Comparison of ENCODE assay signal across 8 cellular contexts in the genomic region with DNA sequence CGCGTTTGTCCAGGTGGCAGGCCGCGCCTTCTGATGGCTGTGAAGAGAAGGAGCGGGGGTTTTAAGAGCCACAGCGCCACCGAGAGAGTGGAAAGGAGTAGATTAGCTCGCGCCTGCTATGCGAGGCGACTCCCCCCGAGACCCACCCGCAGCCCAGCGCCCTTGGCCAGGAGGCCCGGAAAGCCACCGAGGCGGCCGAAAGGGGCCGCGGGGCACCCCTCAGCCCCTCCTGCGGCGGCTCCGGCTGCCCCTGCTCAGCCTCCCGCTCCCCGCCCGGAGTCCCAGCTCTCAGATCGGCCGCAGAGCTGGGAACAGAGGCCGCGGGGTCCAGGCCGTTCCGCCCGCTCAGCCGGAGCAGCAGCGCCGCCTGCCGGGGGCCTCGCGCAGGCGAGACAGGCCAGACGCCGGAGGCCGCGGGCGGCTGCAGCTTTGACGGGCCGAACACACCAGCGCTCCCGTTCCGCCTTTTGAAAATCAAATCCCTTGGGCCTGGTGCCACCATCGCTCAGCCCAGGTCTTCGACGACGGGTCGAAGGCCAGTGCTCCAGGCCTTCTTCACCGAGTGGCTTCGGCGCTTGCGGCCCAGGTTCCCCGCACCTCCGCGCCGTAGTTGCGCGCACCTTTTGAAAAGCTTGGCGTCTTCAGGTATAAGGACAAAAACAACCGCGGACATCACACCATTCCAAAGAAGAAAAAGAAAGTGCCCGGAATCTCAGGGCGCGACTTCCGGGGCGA. TPM values are rescaled to one million over a fixed set of nuclear protein-coding genes. Genes with fewer than 3 reads are reported as not detected.
A peak's percentile ranks its signal among the peaks of the same experiment; 100 is the strongest.
DNase-seq lines count a peak whose midpoint lies in the region; ATAC-seq, FAIRE-seq and TF ChIP-seq lines count a peak whose summit lies in the region.

No MANE protein-coding gene starts in this region.

- H3K36me3 Mint-ChIP-seq in CD4-positive, alpha-beta T cell (ENCODE audit: low read depth) = no peaks in the 10 kb centered on the region

- peaks cover 18% of the 10 kb centered on the region for H3K4me1 Mint-ChIP-seq in CD4-positive, alpha-beta T cell (ENCODE audit: low read depth)

- H3K4me3 Mint-ChIP-seq in CD4-positive, alpha-beta T cell = peak overlapping the region; percentile 51

- H3K79me2 ChIP-seq in OCI-LY7 (ENCODE audit: insufficient read depth, low read depth, low read length) = no peaks in the 10 kb centered on the region

- TF ChIP-seq CTCF in CD4-positive, alpha-beta T cell (IDR thresholded peaks at IDR 0.05) = peak; percentile 50
- TF ChIP-seq CTCF in OCI-LY7 (conservative IDR thresholded peaks at IDR 0.05; ENCODE audit: low read length) = peak; percentile 53
- TF ChIP-seq CTCF in omental fat pad (IDR thresholded peaks at IDR 0.05) = peak in 1 of 3 donors; percentile 73
- TF ChIP-seq CTCF in tibial nerve (IDR thresholded peaks at IDR 0.05) = peak; percentile 71 to 87 (median 82)

- POLR2A ChIA-PET in CD4-positive, alpha-beta T cell (lab: Charles Lee) = interaction anchor here (0.5 kb wide), 1 partner anchor 185 kb away, joined by 3 read pairs; a partner anchor contains a TSS
- POLR2A ChIA-PET in OCI-LY7 (lab: Charles Lee) = interaction anchor here (0.9 to 1.5 kb wide), 2 partner anchors 9 to 25 kb away, joined by 3 read pairs; no protein-coding TSS in a partner anchor

- H3K4me3 ChIP-seq in OCI-LY7 (ENCODE audit: low read depth, low read length, poor library complexity, severe bottlenecking) (no peak overlapping the region), tibial nerve (peak overlapping the region; percentile 7 to 57 (median 48))

- no peaks in the 10 kb centered on the region for H3K9me3 ChIP-seq in CD4-positive, alpha-beta T cell (ENCODE audit: control insufficient read depth, low read length)
- H3K9me3 ChIP-seq in OCI-LY7 (ENCODE audit: low read length) = no peaks in the 10 kb centered on the region
- H3K9me3 ChIP-seq in tibial nerve = peaks cover 0 to 4% (median 0%) of the 10 kb centered on the region in 4 donors

- H3K9me3 Mint-ChIP-seq in CD4-positive, alpha-beta T cell = no peaks in the 10 kb centered on the region

- H2AFZ ChIP-seq in OCI-LY7 (ENCODE audit: low read length) = no peak overlapping the region

- no peak overlapping the region for H3K27ac Mint-ChIP-seq in CD4-positive, alpha-beta T cell

- no peaks in the 10 kb centered on the region for H3K36me3 ChIP-seq in OCI-LY7 (ENCODE audit: insufficient read depth, low read length)
- no peaks in the 10 kb centered on the region for H3K36me3 ChIP-seq in tibial nerve

- peaks cover 79% of the 10 kb centered on the region for H3K27me3 ChIP-seq in CD4-positive, alpha-beta T cell (ENCODE audit: control insufficient read depth, insufficient read depth, low read length)
- H3K27me3 ChIP-seq in tibial nerve = peaks cover 0 to 84% of the 10 kb centered on the region in 2 donors

- intact Hi-C loops in CD4-positive, alpha-beta T cell (cut with DNase I, micrococcal nuclease) = no loop called here
- intact Hi-C loops in OCI-LY7 (cut with micrococcal nuclease; ENCODE audit: unreplicated experiment) = no loop called here

- peak; percentile 71 for ATAC-seq in CD4-positive, alpha-beta T cell (ENCODE audit: poor library complexity)
- peak; percentile 90 for ATAC-seq in GM19351 (IDR thresholded peaks at IDR 0.05; ENCODE audit: unreplicated experiment)
- peak; percentile 81 for ATAC-seq in HG03565 (IDR thresholded peaks at IDR 0.05; ENCODE audit: unreplicated experiment)
- ATAC-seq in omental fat pad (ENCODE audit: low FRiP score) = peak; percentile 84

- H4K20me1 ChIP-seq in OCI-LY7 (ENCODE audit: insufficient read depth, low read length) = no peaks in the 10 kb centered on the region

- H3K4me2 ChIP-seq in OCI-LY7 (ENCODE audit: low read length) = no peak overlapping the region

- no peak for TF ChIP-seq POLR2A in tibial nerve (IDR thresholded peaks at IDR 0.05)

- no peak overlapping the region for H3K27ac ChIP-seq in CD4-positive, alpha-beta T cell (ENCODE audit: low read depth, low read length)
- H3K27ac ChIP-seq in OCI-LY7 (ENCODE audit: low read depth, low read length, poor library complexity, severe bottlenecking) = no peak overlapping the region
- H3K27ac ChIP-seq in tibial nerve = peak overlapping the region in 2 of 4 donors; percentile 47 to 74

- peak; percentile 10 to 69 (median 40) for DNase-seq in CD4-positive, alpha-beta T cell
- DNase-seq in OCI-LY7 (ENCODE audit: low spot score) (no peak), frontal cortex (ENCODE audit: low spot score in 2 of 2) (peak; percentile 73 to 79), omental fat pad (ENCODE audit: low spot score) (no peak), tibial nerve (ENCODE audit: low spot score in 2 of 2) (peak; percentile 43 to 48)
- DNase-seq in activated T-helper 9 cell treated with anti-CD3 and anti-CD28 coated beads, Interleukin-2, amount 50 U/mL, for 16 hours (ENCODE audit: low read depth) = peak; percentile 25

- H3K27me3 Mint-ChIP-seq in CD4-positive, alpha-beta T cell = peaks cover 78% of the 10 kb centered on the region

- no peak for TF ChIP-seq EP300 in tibial nerve (IDR thresholded peaks at IDR 0.05)

- CTCF ChIA-PET in CD4-positive, alpha-beta T cell (lab: Charles Lee) = interaction anchor here (0.6 to 1.2 kb wide), 6 partner anchors 123 to 1592 kb away, joined by 3 to 4 read pairs (median 3); no protein-coding TSS in a partner anchor
- CTCF ChIA-PET in OCI-LY7 (lab: Charles Lee; ENCODE audit: unreplicated experiment) = no interaction called here

- no peaks in the 10 kb centered on the region for H3K9me2 ChIP-seq in OCI-LY7 (ENCODE audit: insufficient read depth, low read length)

- WGBS in tibial nerve, 2 donors = 3 to 4% methylated on average over 39 to 52 of the region's 73 CpGs

- FAIRE-seq in frontal cortex (lab: Jason Lieb, UNC) = no peak

- H3K4me1 ChIP-seq in OCI-LY7 (ENCODE audit: insufficient read depth, low read length, poor library complexity, severe bottlenecking) = no peaks in the 10 kb centered on the region
- peaks cover 0 to 19% (median 11%) of the 10 kb centered on the region in 4 donors for H3K4me1 ChIP-seq in tibial nerve

- BruUV-seq in OCI-LY7 (replicated peaks; lab: Mats Ljungman, UMichigan) = no TSS peak

RNA-seq across cellular contexts. Expression of a gene that starts 15.3 kb away (rescaled TPM):
- total RNA-seq in CD4-positive, alpha-beta T cell = not detected
- total RNA-seq in OCI-LY7 (2014; rRNA removed; shearing (Covaris generic)) = not detected in 2 replicates
- total RNA-seq in OCI-LY7 (2022) (not detected in 2 replicates), frontal cortex (not detected), omental fat pad (not detected), tibial nerve (not detected)

RNA-seq across cellular contexts. Expression of a gene that starts 34.0 kb away (rescaled TPM):
- total RNA-seq in CD4-positive, alpha-beta T cell = not detected
- total RNA-seq in OCI-LY7 (2014; rRNA removed; shearing (Covaris generic)) = not detected in 2 replicates
- total RNA-seq in OCI-LY7 (2022) (not detected in 2 replicates), frontal cortex (not detected), omental fat pad (not detected), tibial nerve (under 1 TPM in 1 of 4 donors, not detected in 3; 0.30 TPM)

RNA-seq across cellular contexts. Expression of a gene that starts 34.7 kb away (rescaled TPM):
- total RNA-seq in CD4-positive, alpha-beta T cell = not detected
- not detected in 2 replicates for total RNA-seq in OCI-LY7 (2014; rRNA removed; shearing (Covaris generic))
- total RNA-seq in OCI-LY7 (2022) (not detected in 2 replicates), frontal cortex (not detected), omental fat pad (1 to 10 TPM in 1 of 4 donors, not detected in 3; 1.3 TPM), tibial nerve (not detected)

Comparison
In these comparisons a context has a peak if more than half of its experiments do, and no peak if none do; other contexts are left out.
1. DNase-seq: peak in CD4-positive, alpha-beta T cell (10 of 10), activated T-helper 9 cell treated with anti-CD3 and anti-CD28 coated beads, Interleukin-2, amount 50 U/mL, for 16 hours (single experiment), frontal cortex (2 of 2) and tibial nerve (2 of 2); none in OCI-LY7 (single experiment) and omental fat pad (single experiment).
2. Peak in every context shown above with its lines, with median percentiles within 50 percentile points of each other: ATAC-seq.